Comparison of ENCODE assay signal across 8 cellular contexts in genomic region chr2:134460583-134460998, GRCh38.
DNase-seq lines count a peak whose midpoint lies in the region; ATAC-seq and TF ChIP-seq lines count a peak whose summit lies in the region.

No MANE protein-coding gene starts in this region.

- no peak overlapping the region for H2AFZ ChIP-seq in HCT116 (ENCODE audit: low read depth, low read length, poor library complexity, severe bottlenecking)

- H3K4me1 ChIP-seq in HCT116 (ENCODE audit: control insufficient read depth in 1 of 2, insufficient read depth in 2 of 2, low read length in 2 of 2) (no peaks in the 10 kb centered on the region), liver (ENCODE audit: control insufficient read depth in 4 of 4, insufficient read depth in 4 of 4, low read length in 3 of 4) (peaks cover 2 to 18% (median 12%) of the 10 kb centered on the region in 4 donors), thyroid gland (peaks cover 0 to 11% of the 10 kb centered on the region in 2 donors)

- TF ChIP-seq RAD21 in HCT116 (IDR thresholded peaks at IDR 0.05; ENCODE audit: low read depth) (peak; percentile 83), liver (IDR thresholded peaks at IDR 0.05) (peak; percentile 88 to 93)

- no peaks in the 10 kb centered on the region for H3K4me1 Mint-ChIP-seq in activated naive CD4-positive, alpha-beta T cell treated with anti-CD3 and anti-CD28 coated beads, Interleukin-2, amount 10 ng/mL, durations not matched to agents 7 days and 5 days
- H3K4me1 Mint-ChIP-seq in dendritic cell treated with granulocyte-macrophage colony-stimulating factor and Interleukin-4, amounts not matched to agents 40 ng/mL and 50 ng/mL, for 4 days (ENCODE audit: low read depth): peaks cover 21% of the 10 kb centered on the region

- H3K4me3 Mint-ChIP-seq in activated naive CD4-positive, alpha-beta T cell treated with anti-CD3 and anti-CD28 coated beads, Interleukin-2, amount 10 ng/mL, durations not matched to agents 7 days and 5 days: no peak overlapping the region
- H3K4me3 Mint-ChIP-seq in dendritic cell treated with granulocyte-macrophage colony-stimulating factor and Interleukin-4, amounts not matched to agents 40 ng/mL and 50 ng/mL, for 4 days: no peak overlapping the region

- no peaks in the 10 kb centered on the region for H3K27me3 Mint-ChIP-seq in activated naive CD4-positive, alpha-beta T cell treated with anti-CD3 and anti-CD28 coated beads, Interleukin-2, amount 10 ng/mL, durations not matched to agents 7 days and 5 days
- no peaks in the 10 kb centered on the region for H3K27me3 Mint-ChIP-seq in dendritic cell treated with granulocyte-macrophage colony-stimulating factor and Interleukin-4, amounts not matched to agents 40 ng/mL and 50 ng/mL, for 4 days

- peak; percentile 96 for ATAC-seq in HCT116

- POLR2A ChIA-PET in HCT116 (lab: Charles Lee): no interaction called here

- no peak overlapping the region for H3K4me2 ChIP-seq in HCT116 (ENCODE audit: low read length)

- H3K27ac ChIP-seq in HCT116 (ENCODE audit: low read depth, low read length) (no peak overlapping the region), liver (ENCODE audit: low read depth in 1 of 2, low read length in 2 of 2) (no peak overlapping the region), thyroid gland (no peak overlapping the region)

- H3K9me3 ChIP-seq in HCT116 (ENCODE audit: control insufficient read depth in 1 of 2, insufficient read depth in 1 of 2, low read depth in 1 of 2, low read length in 2 of 2) (no peaks in the 10 kb centered on the region), liver (ENCODE audit: control insufficient read depth in 4 of 4, low read length in 3 of 4) (no peaks in the 10 kb centered on the region), thyroid gland (no peaks in the 10 kb centered on the region)

- H3K9me2 ChIP-seq in HCT116 (ENCODE audit: insufficient read depth): no peaks in the 10 kb centered on the region

- no peak overlapping the region for H3K9ac ChIP-seq in HCT116 (ENCODE audit: low read length)
- H3K9ac ChIP-seq in liver (ENCODE audit: low read depth in 1 of 2, low read length in 2 of 2): no peak overlapping the region

- H3K4me3 ChIP-seq in HCT116 (replicated peaks in 1 of 2; ENCODE audit: low read depth in 1 of 2, low read length in 2 of 2) (no peak overlapping the region), liver (ENCODE audit: low read depth in 1 of 3, low read length in 3 of 3) (no peak overlapping the region), thyroid gland (replicated peaks in 1 of 3) (no peak overlapping the region)

- TF ChIP-seq CTCF in HCT116 (IDR thresholded peaks at IDR 0.05 in 2 of 3, conservative IDR thresholded peaks at IDR 0.05 in 1 of 3; ENCODE audit: borderline replicate concordance in 1 of 3, insufficient read depth in 1 of 3, low read depth in 2 of 3, low read length in 2 of 3) (peak; percentile 42 to 69 (median 63); a peak in 5 of 6 replicates), liver (IDR thresholded peaks at IDR 0.05; ENCODE audit: low read depth, low read length, missing input control) (peak; percentile 73), thyroid gland (IDR thresholded peaks at IDR 0.05) (peak; percentile 23 to 79 (median 68))

- H3K9me3 Mint-ChIP-seq in activated naive CD4-positive, alpha-beta T cell treated with anti-CD3 and anti-CD28 coated beads, Interleukin-2, amount 10 ng/mL, durations not matched to agents 7 days and 5 days: no peaks in the 10 kb centered on the region
- no peaks in the 10 kb centered on the region for H3K9me3 Mint-ChIP-seq in dendritic cell treated with granulocyte-macrophage colony-stimulating factor and Interleukin-4, amounts not matched to agents 40 ng/mL and 50 ng/mL, for 4 days

- no peaks in the 10 kb centered on the region for H3K27me3 ChIP-seq in HCT116 (ENCODE audit: insufficient read depth, low read length)
- no peaks in the 10 kb centered on the region for H3K27me3 ChIP-seq in liver (ENCODE audit: control insufficient read depth in 4 of 4, insufficient read depth in 4 of 4, low read length in 3 of 4)
- no peaks in the 10 kb centered on the region for H3K27me3 ChIP-seq in thyroid gland

- intact Hi-C loops in HCT116 (cut with micrococcal nuclease): loop anchor here (10.0 kb wide), 1 partner anchor 314 kb away; no protein-coding TSS in a partner anchor
- intact Hi-C loops in dendritic cell treated with granulocyte-macrophage colony-stimulating factor and Interleukin-4, amounts not matched to agents 40 ng/mL and 50 ng/mL, for 4 days (cut with micrococcal nuclease): no loop called here
- intact Hi-C loops in thyroid gland (cut with DNase I): no loop called here

- H3K27ac Mint-ChIP-seq in activated naive CD4-positive, alpha-beta T cell treated with anti-CD3 and anti-CD28 coated beads, Interleukin-2, amount 10 ng/mL, durations not matched to agents 7 days and 5 days: no peak overlapping the region
- H3K27ac Mint-ChIP-seq in dendritic cell treated with granulocyte-macrophage colony-stimulating factor and Interleukin-4, amounts not matched to agents 40 ng/mL and 50 ng/mL, for 4 days: peak overlapping the region; percentile 47

- BruUV-seq in HCT116 (replicated peaks; lab: Mats Ljungman, UMichigan): no TSS peak

- RAD21 ChIA-PET in HCT116 (lab: Charles Lee; ENCODE audit: low non-redundant PET in 1 of 2, low total read pairs in 2 of 2, uncharacterized antibody in 2 of 2, unreplicated experiment in 2 of 2): interaction anchor here (0.6 to 0.9 kb wide), 2 partner anchors 10 to 438 kb away, joined by 3 to 4 read pairs; no protein-coding TSS in a partner anchor

- 49% methylated on average over 8 of the region's 8 CpGs for WGBS in liver
- 17 to 40% methylated on average over 1 to 8 of the region's 8 CpGs for WGBS in thyroid gland, 2 donors

- H3K36me3 Mint-ChIP-seq in activated naive CD4-positive, alpha-beta T cell treated with anti-CD3 and anti-CD28 coated beads, Interleukin-2, amount 10 ng/mL, durations not matched to agents 7 days and 5 days: no peaks in the 10 kb centered on the region
- peaks cover 2% of the 10 kb centered on the region for H3K36me3 Mint-ChIP-seq in dendritic cell treated with granulocyte-macrophage colony-stimulating factor and Interleukin-4, amounts not matched to agents 40 ng/mL and 50 ng/mL, for 4 days (ENCODE audit: low read depth)

- peak; percentile 50 for DNase-seq in activated naive CD4-positive, alpha-beta T cell treated with anti-CD3 and anti-CD28 coated beads, Interleukin-2, amount 10 ng/mL, durations not matched to agents 7 days and 5 days
- no peak for DNase-seq in activated naive CD4-positive, alpha-beta T cell treated with Interleukin-2 at 50 U/mL for 16 hours
- DNase-seq in HCT116 (ENCODE audit: low read depth, low spot score): peak; percentile 48
- DNase-seq in MV-4-11 (lab: John Stamatoyannopoulos, UW): peak; percentile 7
- DNase-seq in SKM-1 (lab: John Stamatoyannopoulos, UW; ENCODE audit: unreplicated experiment): peak; percentile 31
- peak; percentile 74 to 75 for DNase-seq in thyroid gland

- no peaks in the 10 kb centered on the region for H3K79me2 ChIP-seq in HCT116 (ENCODE audit: insufficient read depth, low read length)

- CTCF ChIA-PET in activated naive CD4-positive, alpha-beta T cell treated with anti-CD3 and anti-CD28 coated beads, Interleukin-2, amount 10 ng/mL, durations not matched to agents 7 days and 5 days (lab: Charles Lee): interaction anchor here (0.7 to 2.4 kb wide), 3 partner anchors 9 to 438 kb away, joined by 3 to 7 read pairs (median 4); no protein-coding TSS in a partner anchor
- CTCF ChIA-PET in HCT116 (lab: Charles Lee): interaction anchor here (0.7 to 1.8 kb wide), 8 partner anchors 10 to 574 kb away, joined by 3 to 13 read pairs (median 4); no protein-coding TSS in a partner anchor

- H3K36me3 ChIP-seq in HCT116 (ENCODE audit: control insufficient read depth in 1 of 2, insufficient read depth in 2 of 2, low read length in 2 of 2) (no peaks in the 10 kb centered on the region), liver (ENCODE audit: control insufficient read depth in 4 of 4, insufficient read depth in 3 of 4, low read depth in 1 of 4, low read length in 3 of 4) (no peaks in the 10 kb centered on the region), thyroid gland (no peaks in the 10 kb centered on the region)

- H4K20me1 ChIP-seq in HCT116 (ENCODE audit: insufficient read depth): no peaks in the 10 kb centered on the region

- no peak for TF ChIP-seq POLR2A in HCT116 (IDR thresholded peaks at IDR 0.05; ENCODE audit: borderline replicate concordance, extremely low read depth, insufficient read depth, insufficient read length)
- TF ChIP-seq POLR2A in thyroid gland (IDR thresholded peaks at IDR 0.05): no peak

TF ChIP-seq in HCT116, 20 proteins besides CTCF, POLR2A, EP300 and RAD21 (continues in another document):
- TF ChIP-seq ZNF274 (IDR thresholded peaks at IDR 0.05; ENCODE audit: low read depth, low read length) (no peak), SIN3A (IDR thresholded peaks at IDR 0.05; ENCODE audit: low read depth) (no peak), ZFX (IDR thresholded peaks at IDR 0.05) (no peak), TCF7L2 (IDR thresholded peaks at IDR 0.05; ENCODE audit: borderline replicate concordance, extremely low read depth, insufficient read depth, insufficient read length) (no peak)

TF ChIP-seq in liver, 16 proteins besides CTCF, POLR2A, EP300 and RAD21 (continues in another document):
- TF ChIP-seq MAX (IDR thresholded peaks at IDR 0.05) (no peak), YY1 (IDR thresholded peaks at IDR 0.05) (no peak), HNF4G (IDR thresholded peaks at IDR 0.05) (no peak), ZBTB33 (IDR thresholded peaks at IDR 0.05) (no peak), GABPA (IDR thresholded peaks at IDR 0.05 in 1 of 2, conservative IDR thresholded peaks at IDR 0.05 in 1 of 2) (no peak), FOXA1 (IDR thresholded peaks at IDR 0.05) (no peak), NR2F2 (IDR thresholded peaks at IDR 0.05) (no peak), TAF1 (conservative IDR thresholded peaks at IDR 0.05) (no peak), EGR1 (IDR thresholded peaks at IDR 0.05; ENCODE audit: low read depth in 2 of 2) (no peak)
